In genomic region chr2:190159453-190159852, GRCh38 we compare ENCODE assay signal across 1 cellular context.
TF ChIP-seq lines count a peak whose summit lies in the region.

No MANE protein-coding gene starts in this region.

TF ChIP-seq in IMR-90, 13 proteins besides CTCF, POLR2A, EP300 and RAD21 (continued from another document):
- TF ChIP-seq CEBPB (IDR thresholded peaks at IDR 0.05; ENCODE audit: low read depth, low read length) (no peak), MAFK (IDR thresholded peaks at IDR 0.05; ENCODE audit: low read depth, low read length) (no peak), BHLHE40 (IDR thresholded peaks at IDR 0.05; ENCODE audit: low read depth, low read length) (no peak), CHD1 (IDR thresholded peaks at IDR 0.05; ENCODE audit: low read depth, low read length) (no peak), ELK1 (IDR thresholded peaks at IDR 0.05; ENCODE audit: borderline replicate concordance, low read depth, low read length) (no peak)
